Comparison of ENCODE assay signal across 10 cellular contexts in genomic region chr4:25863906-25864418, GRCh38. TPM values are rescaled to one million over a fixed set of nuclear protein-coding genes. Genes with fewer than 3 reads are reported as not detected.
A peak's percentile ranks its signal among the peaks of the same experiment; 100 is the strongest.
DNase-seq lines count a peak whose midpoint lies in the region; ATAC-seq and TF ChIP-seq lines count a peak whose summit lies in the region.
"Had no signal": no experiment of that assay in that cellular context is flagged by ENCODE, and none has a peak within 500 bp of the region (broad histone marks: within the 10 kb centered on the region; RNA-seq: fewer than 3 reads in every experiment).

No MANE protein-coding gene starts in this region.

- no peaks in the 10 kb centered on the region for H3K36me3 ChIP-seq in Caco-2 (ENCODE audit: control insufficient read depth, insufficient read depth, low read length)
- H3K36me3 ChIP-seq in OCI-LY1 (ENCODE audit: insufficient read depth, low read length) = peaks cover 22% of the 10 kb centered on the region; the same call in 1 of the 2 replicates
- H3K36me3 ChIP-seq: sigmoid colon had no signal

- H3K4me3 Mint-ChIP-seq in Caco-2 (ENCODE audit: unreplicated experiment) (peak overlapping the region; percentile 77), nephron progenitor cell (peak overlapping the region; percentile 81)
- H3K4me3 Mint-ChIP-seq in effector memory CD8-positive, alpha-beta T cell = peak overlapping the region; percentile 75 to 76

- H3F3A ChIP-seq in OCI-LY1 (ENCODE audit: insufficient read depth, low read length) = no peaks in the 10 kb centered on the region; the same call in 1 of the 2 replicates

- H3K4me3 ChIP-seq in Caco-2 (ENCODE audit: low read depth, low read length) (no peak overlapping the region), OCI-LY1 (ENCODE audit: low read depth, low read length, poor library complexity, severe bottlenecking) (peak overlapping the region; percentile 84)

- intact Hi-C loops in Caco-2 (cut with micrococcal nuclease; ENCODE audit: unreplicated experiment) = loop anchor here (5.0 kb wide), 1 partner anchor 48 kb away; the partner anchor contains the start of gene SMIM20

- H2AFZ ChIP-seq in OCI-LY1 (ENCODE audit: low read length) = no peak overlapping the region

- peaks cover 9% of the 10 kb centered on the region; the same call in 1 of the 2 replicates for H3K4me1 ChIP-seq in Caco-2
- peaks cover 81% of the 10 kb centered on the region for H3K4me1 ChIP-seq in OCI-LY1 (ENCODE audit: insufficient read depth, low read length, severe bottlenecking)

- no peaks in the 10 kb centered on the region for H3K36me3 Mint-ChIP-seq in Caco-2 (ENCODE audit: insufficient read depth, unreplicated experiment)
- H3K36me3 Mint-ChIP-seq in effector memory CD8-positive, alpha-beta T cell (ENCODE audit: insufficient read depth) = peaks cover 14% of the 10 kb centered on the region
- H3K36me3 Mint-ChIP-seq in nephron progenitor cell (ENCODE audit: low read depth) = no peaks in the 10 kb centered on the region

- H3K27me3 ChIP-seq in Caco-2 (replicated peaks; ENCODE audit: control insufficient read depth, insufficient read depth, low read length) (no peaks in the 10 kb centered on the region), OCI-LY1 (ENCODE audit: insufficient read depth, low read length) (no peaks in the 10 kb centered on the region)

- no peak for DNase-seq in Caco-2
- no peak for DNase-seq in effector memory CD8-positive, alpha-beta T cell
- peak; percentile 34 for DNase-seq in nephron progenitor cell
- no peak for DNase-seq in kidney glomerular epithelial cell (lab: John Stamatoyannopoulos, UW)
- DNase-seq in NCI-H1048 (lab: John Stamatoyannopoulos, UW) = no peak
- DNase-seq: hippocampal formation, sigmoid colon had no signal

- no peaks in the 10 kb centered on the region for H4K20me1 ChIP-seq in OCI-LY1 (ENCODE audit: insufficient read depth, low read length)

- peak overlapping the region; percentile 100 for H3K27ac ChIP-seq in OCI-LY1 (ENCODE audit: low read depth, low read length, poor library complexity, severe bottlenecking)

- H3K4me2 ChIP-seq in OCI-LY1 (ENCODE audit: low read length) = peak overlapping the region; percentile 90

- CTCF ChIA-PET in Caco-2 (lab: Charles Lee) = no interaction called here

- H3K9ac ChIP-seq in OCI-LY1 (ENCODE audit: low read length) = peak overlapping the region; percentile 95

- no peak for TF ChIP-seq CTCF in Caco-2 (IDR thresholded peaks at IDR 0.05; ENCODE audit: insufficient read depth in 1 of 2, low read depth in 1 of 2, low read length in 1 of 2, severe bottlenecking in 1 of 2, unreplicated experiment in 1 of 2)
- TF ChIP-seq CTCF in OCI-LY1 (IDR thresholded peaks at IDR 0.05; ENCODE audit: low read length) = no peak
- TF ChIP-seq CTCF in nephron progenitor cell (IDR thresholded peaks at IDR 0.05) = no peak

- no peak overlapping the region for H3K27ac Mint-ChIP-seq in Caco-2 (ENCODE audit: unreplicated experiment)
- peak overlapping the region; percentile 71 to 86 for H3K27ac Mint-ChIP-seq in effector memory CD8-positive, alpha-beta T cell
- H3K27ac Mint-ChIP-seq in nephron progenitor cell = no peak overlapping the region

- H3K9me2 ChIP-seq in OCI-LY1 (ENCODE audit: low read depth, low read length) = no peaks in the 10 kb centered on the region

- H3K27me3 Mint-ChIP-seq in Caco-2 (ENCODE audit: insufficient read depth, unreplicated experiment) (no peaks in the 10 kb centered on the region), nephron progenitor cell (ENCODE audit: low read depth, poor library complexity) (peaks cover 84% of the 10 kb centered on the region)
- no peaks in the 10 kb centered on the region for H3K27me3 Mint-ChIP-seq in effector memory CD8-positive, alpha-beta T cell

- peaks cover 18% of the 10 kb centered on the region for H3K4me1 Mint-ChIP-seq in Caco-2 (ENCODE audit: low read depth, unreplicated experiment)
- H3K4me1 Mint-ChIP-seq in effector memory CD8-positive, alpha-beta T cell (ENCODE audit: low read depth in 2 of 2) = peaks cover 23 to 30% of the 10 kb centered on the region in 2 donors
- H3K4me1 Mint-ChIP-seq in nephron progenitor cell = peaks cover 37% of the 10 kb centered on the region

- POLR2A ChIA-PET in Caco-2 (lab: Charles Lee) = no interaction called here

- ATAC-seq in effector memory CD8-positive, alpha-beta T cell (replicated peaks) = no peak
- ATAC-seq in GM21737 (IDR thresholded peaks at IDR 0.05; ENCODE audit: unreplicated experiment) (no peak), GM21526 (IDR thresholded peaks at IDR 0.05; ENCODE audit: low FRiP score, unreplicated experiment) (no peak)

- H3K9me3 Mint-ChIP-seq in Caco-2 (ENCODE audit: unreplicated experiment) (no peaks in the 10 kb centered on the region), nephron progenitor cell (no peaks in the 10 kb centered on the region)
- H3K9me3 Mint-ChIP-seq in effector memory CD8-positive, alpha-beta T cell = no peaks in the 10 kb centered on the region

- H3K79me2 ChIP-seq in OCI-LY1 (ENCODE audit: insufficient read depth, low read length) = peaks cover 41% of the 10 kb centered on the region

- BruUV-seq in Caco-2 (replicated peaks; lab: Mats Ljungman, UMichigan) = no TSS peak

- no peaks in the 10 kb centered on the region for H3K9me3 ChIP-seq in Caco-2
- H3K9me3 ChIP-seq in OCI-LY1 (ENCODE audit: low read length) = no peaks in the 10 kb centered on the region
- H3K9me3 ChIP-seq: sigmoid colon had no signal

RNA-seq across cellular contexts. Expression of gene SEL1L3, which starts 1.2 kb away (rescaled TPM):
- total RNA-seq in Caco-2 (2022) = 15.3 and 15.7 TPM in 2 replicates

RNA-seq across cellular contexts. Expression of gene SMIM20, which starts 50.1 kb away (rescaled TPM):
- 18.5 and 20.1 TPM in 2 replicates for total RNA-seq in Caco-2 (2022)

Comparison
In these comparisons a context has a peak if more than half of its experiments do, and no peak if none do; other contexts are left out.
1. H3K27ac Mint-ChIP-seq: peak in effector memory CD8-positive, alpha-beta T cell (2 of 2); none in Caco-2 (single experiment) and nephron progenitor cell (single experiment).
2. Peak in every context shown above with its lines, with median percentiles within 50 percentile points of each other: H3K4me3 Mint-ChIP-seq.